In genomic region chr7:93232673-93233018, GRCh38 we compare ENCODE assay signal across 8 cellular contexts. TPM values are rescaled to one million over a fixed set of nuclear protein-coding genes. Genes with fewer than 3 reads are reported as not detected.
DNase-seq lines count a peak whose midpoint lies in the region; ATAC-seq and TF ChIP-seq lines count a peak whose summit lies in the region.

No MANE protein-coding gene starts in this region.

- peak overlapping the region; percentile 92 for H3K4me3 ChIP-seq in brain microvascular endothelial cell (ENCODE audit: low read depth, low read length)

- no peaks in the 10 kb centered on the region for H3K27me3 ChIP-seq in brain microvascular endothelial cell (replicated peaks)

- in situ Hi-C loops in brain microvascular endothelial cell (cut with HindIII; ENCODE audit: low pct_ligation_motif_present, low sequenced_read_pairs): no loop called here

- H3K27me3 Mint-ChIP-seq in activated naive CD4-positive, alpha-beta T cell treated with anti-CD3 and anti-CD28 coated beads for 36 hours (ENCODE audit: low read depth): no peaks in the 10 kb centered on the region
- no peaks in the 10 kb centered on the region for H3K27me3 Mint-ChIP-seq in memory B cell

- peaks cover 10% of the 10 kb centered on the region for H3K4me1 Mint-ChIP-seq in activated naive CD4-positive, alpha-beta T cell treated with anti-CD3 and anti-CD28 coated beads for 36 hours (ENCODE audit: low read depth)
- H3K4me1 Mint-ChIP-seq in memory B cell: peaks cover 4% of the 10 kb centered on the region

- H3K36me3 Mint-ChIP-seq in activated naive CD4-positive, alpha-beta T cell treated with anti-CD3 and anti-CD28 coated beads for 36 hours (ENCODE audit: low read depth): no peaks in the 10 kb centered on the region
- no peaks in the 10 kb centered on the region for H3K36me3 Mint-ChIP-seq in memory B cell

- peak overlapping the region; percentile 83 for H3K27ac Mint-ChIP-seq in activated naive CD4-positive, alpha-beta T cell treated with anti-CD3 and anti-CD28 coated beads for 36 hours
- peak overlapping the region; percentile 96 for H3K27ac Mint-ChIP-seq in memory B cell

- no peak for ATAC-seq in memory B cell (ENCODE audit: low read depth)

- no peaks in the 10 kb centered on the region for H3K36me3 ChIP-seq in brain microvascular endothelial cell (replicated peaks)

- H3K4me3 Mint-ChIP-seq in activated naive CD4-positive, alpha-beta T cell treated with anti-CD3 and anti-CD28 coated beads for 36 hours: peak overlapping the region; percentile 96
- H3K4me3 Mint-ChIP-seq in memory B cell: peak overlapping the region; percentile 99

- DNase-seq in activated naive CD4-positive, alpha-beta T cell treated with anti-CD3 and anti-CD28 coated beads for 36 hours: no peak
- DNase-seq in activated naive CD4-positive, alpha-beta T cell treated with Interleukin-2 at 50 U/mL for 16 hours: no peak
- peak; percentile 25 for DNase-seq in LoVo (ENCODE audit: low spot score)
- DNase-seq in brain microvascular endothelial cell: no peak
- no peak for DNase-seq in memory B cell (ENCODE audit: low spot score in 2 of 2)
- no peak for DNase-seq in kidney glomerular epithelial cell (lab: John Stamatoyannopoulos, UW)
- DNase-seq in NCI-H226: no peak
- no peak for DNase-seq in DMS153 treated with DMSO at 0.1 percent for 48 hours (lab: John Stamatoyannopoulos, UW; ENCODE audit: unreplicated experiment)

- intact Hi-C loops in activated naive CD4-positive, alpha-beta T cell treated with anti-CD3 and anti-CD28 coated beads for 36 hours (cut with micrococcal nuclease): loop anchor here (1.0 to 10.0 kb wide), 18 partner anchors 54 to 1426 kb away; partner anchors contain the start of genes AKAP9, ANKIB1, BET1 and CYP51A1

- TF ChIP-seq CTCF in brain microvascular endothelial cell (IDR thresholded peaks at IDR 0.05; ENCODE audit: low read depth, low read length, missing control alignments): no peak

- CTCF ChIA-PET in activated naive CD4-positive, alpha-beta T cell treated with anti-CD3 and anti-CD28 coated beads for 36 hours (lab: Charles Lee): interaction anchor here (1.1 to 2.5 kb wide), 3 partner anchors 9 to 13 kb away, joined by 5 to 16 read pairs (median 6); no protein-coding TSS in a partner anchor

- H3K9me3 Mint-ChIP-seq in activated naive CD4-positive, alpha-beta T cell treated with anti-CD3 and anti-CD28 coated beads for 36 hours: no peaks in the 10 kb centered on the region
- no peaks in the 10 kb centered on the region for H3K9me3 Mint-ChIP-seq in memory B cell

- H3K27ac ChIP-seq in brain microvascular endothelial cell: no peak overlapping the region

RNA-seq across cellular contexts. Expression of gene VPS50, which starts 0.5 kb away (rescaled TPM):
- total RNA-seq in activated naive CD4-positive, alpha-beta T cell treated with anti-CD3 and anti-CD28 coated beads for 36 hours: 10 to 100 TPM; 15.0 to 15.8 TPM

RNA-seq across cellular contexts. Expression of gene HEPACAM2, which starts 6.4 kb away (rescaled TPM):
- total RNA-seq in activated naive CD4-positive, alpha-beta T cell treated with anti-CD3 and anti-CD28 coated beads for 36 hours: under 1 TPM; 0.20 to 0.24 TPM
